In the genomic region with DNA sequence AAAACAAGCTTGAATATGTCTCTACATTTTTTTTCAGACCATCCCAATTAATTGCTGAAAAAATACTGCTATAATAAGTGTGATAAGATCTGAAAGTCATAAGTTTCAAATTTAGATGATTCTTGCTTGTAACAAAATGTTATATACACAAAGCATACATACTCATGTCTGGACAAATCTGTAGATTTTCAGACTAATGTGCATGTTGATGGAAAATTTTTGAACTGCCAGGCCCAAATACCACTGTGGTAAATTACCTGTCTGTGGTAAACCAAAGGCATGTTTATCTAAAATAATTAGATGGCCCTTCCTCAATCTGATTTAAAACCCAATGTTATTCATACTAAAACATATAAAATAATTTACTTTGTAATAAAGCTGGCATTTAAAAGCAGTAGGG, we compare ENCODE assay signal across 1 cellular context.
TF ChIP-seq lines count a peak whose summit lies in the region.

No MANE protein-coding gene starts in this region.

TF ChIP-seq in HCT116, 20 proteins besides CTCF, POLR2A, EP300 and RAD21 (continued from another document):
- TF ChIP-seq, protein P1, sequence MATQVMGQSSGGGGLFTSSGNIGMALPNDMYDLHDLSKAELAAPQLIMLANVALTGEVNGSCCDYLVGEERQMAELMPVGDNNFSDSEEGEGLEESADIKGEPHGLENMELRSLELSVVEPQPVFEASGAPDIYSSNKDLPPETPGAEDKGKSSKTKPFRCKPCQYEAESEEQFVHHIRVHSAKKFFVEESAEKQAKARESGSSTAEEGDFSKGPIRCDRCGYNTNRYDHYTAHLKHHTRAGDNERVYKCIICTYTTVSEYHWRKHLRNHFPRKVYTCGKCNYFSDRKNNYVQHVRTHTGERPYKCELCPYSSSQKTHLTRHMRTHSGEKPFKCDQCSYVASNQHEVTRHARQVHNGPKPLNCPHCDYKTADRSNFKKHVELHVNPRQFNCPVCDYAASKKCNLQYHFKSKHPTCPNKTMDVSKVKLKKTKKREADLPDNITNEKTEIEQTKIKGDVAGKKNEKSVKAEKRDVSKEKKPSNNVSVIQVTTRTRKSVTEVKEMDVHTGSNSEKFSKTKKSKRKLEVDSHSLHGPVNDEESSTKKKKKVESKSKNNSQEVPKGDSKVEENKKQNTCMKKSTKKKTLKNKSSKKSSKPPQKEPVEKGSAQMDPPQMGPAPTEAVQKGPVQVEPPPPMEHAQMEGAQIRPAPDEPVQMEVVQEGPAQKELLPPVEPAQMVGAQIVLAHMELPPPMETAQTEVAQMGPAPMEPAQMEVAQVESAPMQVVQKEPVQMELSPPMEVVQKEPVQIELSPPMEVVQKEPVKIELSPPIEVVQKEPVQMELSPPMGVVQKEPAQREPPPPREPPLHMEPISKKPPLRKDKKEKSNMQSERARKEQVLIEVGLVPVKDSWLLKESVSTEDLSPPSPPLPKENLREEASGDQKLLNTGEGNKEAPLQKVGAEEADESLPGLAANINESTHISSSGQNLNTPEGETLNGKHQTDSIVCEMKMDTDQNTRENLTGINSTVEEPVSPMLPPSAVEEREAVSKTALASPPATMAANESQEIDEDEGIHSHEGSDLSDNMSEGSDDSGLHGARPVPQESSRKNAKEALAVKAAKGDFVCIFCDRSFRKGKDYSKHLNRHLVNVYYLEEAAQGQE (IDR thresholded peaks at IDR 0.05; ENCODE audit: low read depth) = no peak
- TF ChIP-seq CBX3 (IDR thresholded peaks at IDR 0.05; ENCODE audit: low read depth) = no peak
- TF ChIP-seq, protein P2, sequence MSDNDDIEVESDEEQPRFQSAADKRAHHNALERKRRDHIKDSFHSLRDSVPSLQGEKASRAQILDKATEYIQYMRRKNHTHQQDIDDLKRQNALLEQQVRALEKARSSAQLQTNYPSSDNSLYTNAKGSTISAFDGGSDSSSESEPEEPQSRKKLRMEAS (IDR thresholded peaks at IDR 0.05) = no peak
